In genomic region chr12:115243933-115244628, GRCh38 we compare ENCODE assay signal across 6 cellular contexts.
"Had no signal": no experiment of that assay in that cellular context is flagged by ENCODE, and none has a peak within 500 bp of the region (broad histone marks: within the 10 kb centered on the region; RNA-seq: fewer than 3 reads in every experiment).

No MANE protein-coding gene starts in this region.

- H2AFZ ChIP-seq: GM23338 had no signal

- ATAC-seq: GM23338, HCT116 had no signal

- H3K4me1 ChIP-seq: HAP-1 had no signal

- H3K4me3 ChIP-seq: GM23338, HAP-1 had no signal

- H3K4me2 ChIP-seq: GM23338 had no signal

- DNase-seq: H7, KBM-7 had no signal

- H3K9me3 ChIP-seq: HAP-1 had no signal

- H3K36me3 ChIP-seq: HAP-1 had no signal

- FAIRE-seq: HTR-8/SVneo had no signal
